Comparison of ENCODE assay signal across 1 cellular context in the genomic region with DNA sequence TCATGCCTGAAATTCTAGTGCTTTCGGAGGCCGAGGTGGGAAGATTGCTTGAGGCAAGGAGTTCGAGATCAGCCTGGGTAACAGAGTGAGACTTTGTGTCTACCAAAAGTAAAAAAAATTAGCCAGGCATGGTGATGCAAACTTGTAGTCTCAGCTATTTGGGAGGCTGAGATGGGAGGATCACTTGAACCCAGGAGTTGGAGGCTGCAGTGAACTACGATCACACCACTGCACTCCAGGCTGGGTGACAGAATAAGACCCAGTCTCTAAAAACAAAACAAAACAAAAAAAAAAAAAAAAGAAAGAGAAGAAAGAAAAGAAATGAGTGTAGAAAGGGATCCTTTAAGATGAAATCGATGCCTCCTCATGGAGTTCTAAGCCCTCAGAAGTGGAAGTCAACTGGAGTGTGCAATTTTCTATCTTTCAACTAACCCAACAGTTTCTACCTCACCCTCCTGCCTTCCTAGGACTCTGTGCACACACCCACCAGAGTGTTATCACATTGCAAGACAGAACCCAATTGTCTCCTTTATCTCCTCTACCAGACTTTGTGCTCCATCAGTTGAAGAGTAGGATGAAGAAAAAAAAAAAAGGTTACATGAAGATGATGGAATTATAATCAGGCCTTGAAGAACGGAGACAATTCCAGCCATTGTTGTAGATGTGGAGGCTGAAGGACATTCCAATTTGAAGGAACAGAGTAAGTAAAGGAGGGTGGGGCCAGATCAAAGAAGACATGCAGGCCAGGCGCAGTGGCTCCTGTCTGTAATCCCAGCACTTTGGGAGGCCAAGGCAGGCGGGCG.
TF ChIP-seq lines count a peak whose summit lies in the region.

No MANE protein-coding gene starts in this region.

TF ChIP-seq in K562, 482 proteins besides CTCF, POLR2A, EP300 and RAD21 (continued from another document and continues in another):
- TF ChIP-seq, protein P1, sequence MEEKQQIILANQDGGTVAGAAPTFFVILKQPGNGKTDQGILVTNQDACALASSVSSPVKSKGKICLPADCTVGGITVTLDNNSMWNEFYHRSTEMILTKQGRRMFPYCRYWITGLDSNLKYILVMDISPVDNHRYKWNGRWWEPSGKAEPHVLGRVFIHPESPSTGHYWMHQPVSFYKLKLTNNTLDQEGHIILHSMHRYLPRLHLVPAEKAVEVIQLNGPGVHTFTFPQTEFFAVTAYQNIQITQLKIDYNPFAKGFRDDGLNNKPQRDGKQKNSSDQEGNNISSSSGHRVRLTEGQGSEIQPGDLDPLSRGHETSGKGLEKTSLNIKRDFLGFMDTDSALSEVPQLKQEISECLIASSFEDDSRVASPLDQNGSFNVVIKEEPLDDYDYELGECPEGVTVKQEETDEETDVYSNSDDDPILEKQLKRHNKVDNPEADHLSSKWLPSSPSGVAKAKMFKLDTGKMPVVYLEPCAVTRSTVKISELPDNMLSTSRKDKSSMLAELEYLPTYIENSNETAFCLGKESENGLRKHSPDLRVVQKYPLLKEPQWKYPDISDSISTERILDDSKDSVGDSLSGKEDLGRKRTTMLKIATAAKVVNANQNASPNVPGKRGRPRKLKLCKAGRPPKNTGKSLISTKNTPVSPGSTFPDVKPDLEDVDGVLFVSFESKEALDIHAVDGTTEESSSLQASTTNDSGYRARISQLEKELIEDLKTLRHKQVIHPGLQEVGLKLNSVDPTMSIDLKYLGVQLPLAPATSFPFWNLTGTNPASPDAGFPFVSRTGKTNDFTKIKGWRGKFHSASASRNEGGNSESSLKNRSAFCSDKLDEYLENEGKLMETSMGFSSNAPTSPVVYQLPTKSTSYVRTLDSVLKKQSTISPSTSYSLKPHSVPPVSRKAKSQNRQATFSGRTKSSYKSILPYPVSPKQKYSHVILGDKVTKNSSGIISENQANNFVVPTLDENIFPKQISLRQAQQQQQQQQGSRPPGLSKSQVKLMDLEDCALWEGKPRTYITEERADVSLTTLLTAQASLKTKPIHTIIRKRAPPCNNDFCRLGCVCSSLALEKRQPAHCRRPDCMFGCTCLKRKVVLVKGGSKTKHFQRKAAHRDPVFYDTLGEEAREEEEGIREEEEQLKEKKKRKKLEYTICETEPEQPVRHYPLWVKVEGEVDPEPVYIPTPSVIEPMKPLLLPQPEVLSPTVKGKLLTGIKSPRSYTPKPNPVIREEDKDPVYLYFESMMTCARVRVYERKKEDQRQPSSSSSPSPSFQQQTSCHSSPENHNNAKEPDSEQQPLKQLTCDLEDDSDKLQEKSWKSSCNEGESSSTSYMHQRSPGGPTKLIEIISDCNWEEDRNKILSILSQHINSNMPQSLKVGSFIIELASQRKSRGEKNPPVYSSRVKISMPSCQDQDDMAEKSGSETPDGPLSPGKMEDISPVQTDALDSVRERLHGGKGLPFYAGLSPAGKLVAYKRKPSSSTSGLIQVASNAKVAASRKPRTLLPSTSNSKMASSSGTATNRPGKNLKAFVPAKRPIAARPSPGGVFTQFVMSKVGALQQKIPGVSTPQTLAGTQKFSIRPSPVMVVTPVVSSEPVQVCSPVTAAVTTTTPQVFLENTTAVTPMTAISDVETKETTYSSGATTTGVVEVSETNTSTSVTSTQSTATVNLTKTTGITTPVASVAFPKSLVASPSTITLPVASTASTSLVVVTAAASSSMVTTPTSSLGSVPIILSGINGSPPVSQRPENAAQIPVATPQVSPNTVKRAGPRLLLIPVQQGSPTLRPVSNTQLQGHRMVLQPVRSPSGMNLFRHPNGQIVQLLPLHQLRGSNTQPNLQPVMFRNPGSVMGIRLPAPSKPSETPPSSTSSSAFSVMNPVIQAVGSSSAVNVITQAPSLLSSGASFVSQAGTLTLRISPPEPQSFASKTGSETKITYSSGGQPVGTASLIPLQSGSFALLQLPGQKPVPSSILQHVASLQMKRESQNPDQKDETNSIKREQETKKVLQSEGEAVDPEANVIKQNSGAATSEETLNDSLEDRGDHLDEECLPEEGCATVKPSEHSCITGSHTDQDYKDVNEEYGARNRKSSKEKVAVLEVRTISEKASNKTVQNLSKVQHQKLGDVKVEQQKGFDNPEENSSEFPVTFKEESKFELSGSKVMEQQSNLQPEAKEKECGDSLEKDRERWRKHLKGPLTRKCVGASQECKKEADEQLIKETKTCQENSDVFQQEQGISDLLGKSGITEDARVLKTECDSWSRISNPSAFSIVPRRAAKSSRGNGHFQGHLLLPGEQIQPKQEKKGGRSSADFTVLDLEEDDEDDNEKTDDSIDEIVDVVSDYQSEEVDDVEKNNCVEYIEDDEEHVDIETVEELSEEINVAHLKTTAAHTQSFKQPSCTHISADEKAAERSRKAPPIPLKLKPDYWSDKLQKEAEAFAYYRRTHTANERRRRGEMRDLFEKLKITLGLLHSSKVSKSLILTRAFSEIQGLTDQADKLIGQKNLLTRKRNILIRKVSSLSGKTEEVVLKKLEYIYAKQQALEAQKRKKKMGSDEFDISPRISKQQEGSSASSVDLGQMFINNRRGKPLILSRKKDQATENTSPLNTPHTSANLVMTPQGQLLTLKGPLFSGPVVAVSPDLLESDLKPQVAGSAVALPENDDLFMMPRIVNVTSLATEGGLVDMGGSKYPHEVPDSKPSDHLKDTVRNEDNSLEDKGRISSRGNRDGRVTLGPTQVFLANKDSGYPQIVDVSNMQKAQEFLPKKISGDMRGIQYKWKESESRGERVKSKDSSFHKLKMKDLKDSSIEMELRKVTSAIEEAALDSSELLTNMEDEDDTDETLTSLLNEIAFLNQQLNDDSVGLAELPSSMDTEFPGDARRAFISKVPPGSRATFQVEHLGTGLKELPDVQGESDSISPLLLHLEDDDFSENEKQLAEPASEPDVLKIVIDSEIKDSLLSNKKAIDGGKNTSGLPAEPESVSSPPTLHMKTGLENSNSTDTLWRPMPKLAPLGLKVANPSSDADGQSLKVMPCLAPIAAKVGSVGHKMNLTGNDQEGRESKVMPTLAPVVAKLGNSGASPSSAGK (IDR thresholded peaks at IDR 0.05) = no peak; the same call in 1 of the 2 replicates
- no peak for TF ChIP-seq ETV6 (IDR thresholded peaks at IDR 0.05; ENCODE audit: borderline replicate concordance in 1 of 2, low read depth in 2 of 2, low read length in 1 of 2)
- TF ChIP-seq ETV6 (CRISPR knock-in tag; IDR thresholded peaks at IDR 0.05; ENCODE audit: borderline replicate concordance) = no peak
- TF ChIP-seq, protein P2, sequence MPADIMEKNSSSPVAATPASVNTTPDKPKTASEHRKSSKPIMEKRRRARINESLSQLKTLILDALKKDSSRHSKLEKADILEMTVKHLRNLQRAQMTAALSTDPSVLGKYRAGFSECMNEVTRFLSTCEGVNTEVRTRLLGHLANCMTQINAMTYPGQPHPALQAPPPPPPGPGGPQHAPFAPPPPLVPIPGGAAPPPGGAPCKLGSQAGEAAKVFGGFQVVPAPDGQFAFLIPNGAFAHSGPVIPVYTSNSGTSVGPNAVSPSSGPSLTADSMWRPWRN (IDR thresholded peaks at IDR 0.05; ENCODE audit: low read depth) = peak; percentile 39; the same call in 1 of the 2 replicates
- TF ChIP-seq, protein P3, sequence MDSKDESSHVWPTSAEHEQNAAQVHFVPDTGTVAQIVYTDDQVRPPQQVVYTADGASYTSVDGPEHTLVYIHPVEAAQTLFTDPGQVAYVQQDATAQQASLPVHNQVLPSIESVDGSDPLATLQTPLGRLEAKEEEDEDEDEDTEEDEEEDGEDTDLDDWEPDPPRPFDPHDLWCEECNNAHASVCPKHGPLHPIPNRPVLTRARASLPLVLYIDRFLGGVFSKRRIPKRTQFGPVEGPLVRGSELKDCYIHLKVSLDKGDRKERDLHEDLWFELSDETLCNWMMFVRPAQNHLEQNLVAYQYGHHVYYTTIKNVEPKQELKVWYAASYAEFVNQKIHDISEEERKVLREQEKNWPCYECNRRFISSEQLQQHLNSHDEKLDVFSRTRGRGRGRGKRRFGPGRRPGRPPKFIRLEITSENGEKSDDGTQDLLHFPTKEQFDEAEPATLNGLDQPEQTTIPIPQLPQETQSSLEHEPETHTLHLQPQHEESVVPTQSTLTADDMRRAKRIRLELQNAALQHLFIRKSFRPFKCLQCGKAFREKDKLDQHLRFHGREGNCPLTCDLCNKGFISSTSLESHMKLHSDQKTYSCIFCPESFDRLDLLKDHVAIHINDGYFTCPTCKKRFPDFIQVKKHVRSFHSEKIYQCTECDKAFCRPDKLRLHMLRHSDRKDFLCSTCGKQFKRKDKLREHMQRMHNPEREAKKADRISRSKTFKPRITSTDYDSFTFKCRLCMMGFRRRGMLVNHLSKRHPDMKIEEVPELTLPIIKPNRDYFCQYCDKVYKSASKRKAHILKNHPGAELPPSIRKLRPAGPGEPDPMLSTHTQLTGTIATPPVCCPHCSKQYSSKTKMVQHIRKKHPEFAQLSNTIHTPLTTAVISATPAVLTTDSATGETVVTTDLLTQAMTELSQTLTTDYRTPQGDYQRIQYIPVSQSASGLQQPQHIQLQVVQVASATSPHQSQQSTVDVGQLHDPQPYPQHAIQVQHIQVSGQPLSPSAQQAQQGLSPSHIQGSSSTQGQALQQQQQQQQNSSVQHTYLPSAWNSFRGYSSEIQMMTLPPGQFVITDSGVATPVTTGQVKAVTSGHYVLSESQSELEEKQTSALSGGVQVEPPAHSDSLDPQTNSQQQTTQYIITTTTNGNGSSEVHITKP (IDR thresholded peaks at IDR 0.05; ENCODE audit: partially characterized antibody) = peak; percentile 77
- TF ChIP-seq TBL1XR1 (IDR thresholded peaks at IDR 0.05; ENCODE audit: low read length in 2 of 2) = peak in 1 of 2 experiments; percentile 78; a peak in 2 of 4 replicates
- peak; percentile 17; the same call in 1 of the 2 replicates for TF ChIP-seq MXI1 (IDR thresholded peaks at IDR 0.05; ENCODE audit: low read depth, low read length)
- TF ChIP-seq, protein P4, sequence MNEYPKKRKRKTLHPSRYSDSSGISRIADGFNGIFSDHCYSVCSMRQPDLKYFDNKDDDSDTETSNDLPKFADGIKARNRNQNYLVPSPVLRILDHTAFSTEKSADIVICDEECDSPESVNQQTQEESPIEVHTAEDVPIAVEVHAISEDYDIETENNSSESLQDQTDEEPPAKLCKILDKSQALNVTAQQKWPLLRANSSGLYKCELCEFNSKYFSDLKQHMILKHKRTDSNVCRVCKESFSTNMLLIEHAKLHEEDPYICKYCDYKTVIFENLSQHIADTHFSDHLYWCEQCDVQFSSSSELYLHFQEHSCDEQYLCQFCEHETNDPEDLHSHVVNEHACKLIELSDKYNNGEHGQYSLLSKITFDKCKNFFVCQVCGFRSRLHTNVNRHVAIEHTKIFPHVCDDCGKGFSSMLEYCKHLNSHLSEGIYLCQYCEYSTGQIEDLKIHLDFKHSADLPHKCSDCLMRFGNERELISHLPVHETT (CRISPR knock-in tag; conservative IDR thresholded peaks at IDR 0.05 in 1 of 2, IDR thresholded peaks at IDR 0.05 in 1 of 2) = no peak
- TF ChIP-seq, protein P5, sequence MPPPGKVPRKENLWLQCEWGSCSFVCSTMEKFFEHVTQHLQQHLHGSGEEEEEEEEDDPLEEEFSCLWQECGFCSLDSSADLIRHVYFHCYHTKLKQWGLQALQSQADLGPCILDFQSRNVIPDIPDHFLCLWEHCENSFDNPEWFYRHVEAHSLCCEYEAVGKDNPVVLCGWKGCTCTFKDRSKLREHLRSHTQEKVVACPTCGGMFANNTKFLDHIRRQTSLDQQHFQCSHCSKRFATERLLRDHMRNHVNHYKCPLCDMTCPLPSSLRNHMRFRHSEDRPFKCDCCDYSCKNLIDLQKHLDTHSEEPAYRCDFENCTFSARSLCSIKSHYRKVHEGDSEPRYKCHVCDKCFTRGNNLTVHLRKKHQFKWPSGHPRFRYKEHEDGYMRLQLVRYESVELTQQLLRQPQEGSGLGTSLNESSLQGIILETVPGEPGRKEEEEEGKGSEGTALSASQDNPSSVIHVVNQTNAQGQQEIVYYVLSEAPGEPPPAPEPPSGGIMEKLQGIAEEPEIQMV (tag; conservative IDR thresholded peaks at IDR 0.05; ENCODE audit: low read depth) = no peak
- TF ChIP-seq NCOA1 (IDR thresholded peaks at IDR 0.05; ENCODE audit: low read depth) = peak; percentile 16; the same call in 1 of the 2 replicates
- TF ChIP-seq CREM (IDR thresholded peaks at IDR 0.05; ENCODE audit: low read depth) = peak; percentile 71
- TF ChIP-seq PYGO2 (tag; IDR thresholded peaks at IDR 0.05) = no peak
- no peak for TF ChIP-seq EWSR1 (IDR thresholded peaks at IDR 0.05; ENCODE audit: borderline replicate concordance, low read depth, partially characterized antibody)
- TF ChIP-seq, protein P6, sequence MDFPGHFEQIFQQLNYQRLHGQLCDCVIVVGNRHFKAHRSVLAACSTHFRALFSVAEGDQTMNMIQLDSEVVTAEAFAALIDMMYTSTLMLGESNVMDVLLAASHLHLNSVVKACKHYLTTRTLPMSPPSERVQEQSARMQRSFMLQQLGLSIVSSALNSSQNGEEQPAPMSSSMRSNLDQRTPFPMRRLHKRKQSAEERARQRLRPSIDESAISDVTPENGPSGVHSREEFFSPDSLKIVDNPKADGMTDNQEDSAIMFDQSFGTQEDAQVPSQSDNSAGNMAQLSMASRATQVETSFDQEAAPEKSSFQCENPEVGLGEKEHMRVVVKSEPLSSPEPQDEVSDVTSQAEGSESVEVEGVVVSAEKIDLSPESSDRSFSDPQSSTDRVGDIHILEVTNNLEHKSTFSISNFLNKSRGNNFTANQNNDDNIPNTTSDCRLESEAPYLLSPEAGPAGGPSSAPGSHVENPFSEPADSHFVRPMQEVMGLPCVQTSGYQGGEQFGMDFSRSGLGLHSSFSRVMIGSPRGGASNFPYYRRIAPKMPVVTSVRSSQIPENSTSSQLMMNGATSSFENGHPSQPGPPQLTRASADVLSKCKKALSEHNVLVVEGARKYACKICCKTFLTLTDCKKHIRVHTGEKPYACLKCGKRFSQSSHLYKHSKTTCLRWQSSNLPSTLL (IDR thresholded peaks at IDR 0.05) = no peak
- 0 out of 2 replicates have a peak, but pooled peaks have one; percentile 20 for TF ChIP-seq ZNF668 (CRISPR knock-in tag; IDR thresholded peaks at IDR 0.05)
- TF ChIP-seq ZNF197 (CRISPR knock-in tag; IDR thresholded peaks at IDR 0.05; ENCODE audit: low read depth) = 0 out of 2 replicates have a peak, but pooled peaks have one; percentile 58
- TF ChIP-seq BRD9 (IDR thresholded peaks at IDR 0.05; ENCODE audit: low read depth, partially characterized antibody) = peak; percentile 71
- TF ChIP-seq ZSCAN32 (CRISPR knock-in tag; IDR thresholded peaks at IDR 0.05) = no peak
- TF ChIP-seq HLTF (IDR thresholded peaks at IDR 0.05) = peak; percentile 61
- TF ChIP-seq NCOR1 (IDR thresholded peaks at IDR 0.05) = peak; percentile 94
- peak; percentile 86 for TF ChIP-seq PML (IDR thresholded peaks at IDR 0.05; ENCODE audit: low read length)
- TF ChIP-seq, protein P7, sequence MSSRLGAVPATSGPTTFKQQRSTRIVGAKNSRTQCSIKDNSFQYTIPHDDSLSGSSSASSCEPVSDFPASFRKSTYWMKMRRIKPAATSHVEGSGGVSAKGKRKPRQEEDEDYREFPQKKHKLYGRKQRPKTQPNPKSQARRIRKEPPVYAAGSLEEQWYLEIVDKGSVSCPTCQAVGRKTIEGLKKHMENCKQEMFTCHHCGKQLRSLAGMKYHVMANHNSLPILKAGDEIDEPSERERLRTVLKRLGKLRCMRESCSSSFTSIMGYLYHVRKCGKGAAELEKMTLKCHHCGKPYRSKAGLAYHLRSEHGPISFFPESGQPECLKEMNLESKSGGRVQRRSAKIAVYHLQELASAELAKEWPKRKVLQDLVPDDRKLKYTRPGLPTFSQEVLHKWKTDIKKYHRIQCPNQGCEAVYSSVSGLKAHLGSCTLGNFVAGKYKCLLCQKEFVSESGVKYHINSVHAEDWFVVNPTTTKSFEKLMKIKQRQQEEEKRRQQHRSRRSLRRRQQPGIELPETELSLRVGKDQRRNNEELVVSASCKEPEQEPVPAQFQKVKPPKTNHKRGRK (tag; IDR thresholded peaks at IDR 0.05) = no peak; the same call in 1 of the 2 replicates
- 0 out of 2 replicates have a peak, but pooled peaks have one; percentile 31 for TF ChIP-seq MYC (IDR thresholded peaks at IDR 0.05; ENCODE audit: low read depth, low read length)
- no peak for TF ChIP-seq MYC (CRISPR knock-in tag; IDR thresholded peaks at IDR 0.05; ENCODE audit: borderline replicate concordance, low read depth)
